1 cellular context compared by ENCODE assay signal in the genomic region with DNA sequence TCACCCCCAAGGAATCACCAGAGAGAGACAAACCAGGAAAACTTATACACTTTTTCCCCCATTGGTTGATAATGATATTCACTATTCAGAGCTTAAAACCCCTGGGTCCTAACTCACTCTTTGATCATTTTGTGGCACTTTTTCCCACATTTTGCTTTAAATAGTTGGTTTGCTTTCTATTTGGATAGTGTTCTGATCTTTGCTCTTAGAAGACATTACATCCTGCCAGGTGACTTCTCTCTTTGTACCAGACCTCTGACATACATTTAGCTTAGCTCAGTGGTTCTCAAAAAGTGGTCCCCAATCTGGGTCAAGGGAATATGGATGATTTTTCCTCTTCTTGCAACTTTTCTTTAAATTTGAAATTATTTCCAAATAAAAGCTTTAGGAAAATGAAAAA.
A peak's percentile ranks its signal among the peaks of the same experiment; 100 is the strongest.
TF ChIP-seq lines count a peak whose summit lies in the region.

No MANE protein-coding gene starts in this region.

TF ChIP-seq in HepG2, 621 proteins besides CTCF, POLR2A, EP300 and RAD21 (continued from another document and continues in another):
- TF ChIP-seq, protein P1, sequence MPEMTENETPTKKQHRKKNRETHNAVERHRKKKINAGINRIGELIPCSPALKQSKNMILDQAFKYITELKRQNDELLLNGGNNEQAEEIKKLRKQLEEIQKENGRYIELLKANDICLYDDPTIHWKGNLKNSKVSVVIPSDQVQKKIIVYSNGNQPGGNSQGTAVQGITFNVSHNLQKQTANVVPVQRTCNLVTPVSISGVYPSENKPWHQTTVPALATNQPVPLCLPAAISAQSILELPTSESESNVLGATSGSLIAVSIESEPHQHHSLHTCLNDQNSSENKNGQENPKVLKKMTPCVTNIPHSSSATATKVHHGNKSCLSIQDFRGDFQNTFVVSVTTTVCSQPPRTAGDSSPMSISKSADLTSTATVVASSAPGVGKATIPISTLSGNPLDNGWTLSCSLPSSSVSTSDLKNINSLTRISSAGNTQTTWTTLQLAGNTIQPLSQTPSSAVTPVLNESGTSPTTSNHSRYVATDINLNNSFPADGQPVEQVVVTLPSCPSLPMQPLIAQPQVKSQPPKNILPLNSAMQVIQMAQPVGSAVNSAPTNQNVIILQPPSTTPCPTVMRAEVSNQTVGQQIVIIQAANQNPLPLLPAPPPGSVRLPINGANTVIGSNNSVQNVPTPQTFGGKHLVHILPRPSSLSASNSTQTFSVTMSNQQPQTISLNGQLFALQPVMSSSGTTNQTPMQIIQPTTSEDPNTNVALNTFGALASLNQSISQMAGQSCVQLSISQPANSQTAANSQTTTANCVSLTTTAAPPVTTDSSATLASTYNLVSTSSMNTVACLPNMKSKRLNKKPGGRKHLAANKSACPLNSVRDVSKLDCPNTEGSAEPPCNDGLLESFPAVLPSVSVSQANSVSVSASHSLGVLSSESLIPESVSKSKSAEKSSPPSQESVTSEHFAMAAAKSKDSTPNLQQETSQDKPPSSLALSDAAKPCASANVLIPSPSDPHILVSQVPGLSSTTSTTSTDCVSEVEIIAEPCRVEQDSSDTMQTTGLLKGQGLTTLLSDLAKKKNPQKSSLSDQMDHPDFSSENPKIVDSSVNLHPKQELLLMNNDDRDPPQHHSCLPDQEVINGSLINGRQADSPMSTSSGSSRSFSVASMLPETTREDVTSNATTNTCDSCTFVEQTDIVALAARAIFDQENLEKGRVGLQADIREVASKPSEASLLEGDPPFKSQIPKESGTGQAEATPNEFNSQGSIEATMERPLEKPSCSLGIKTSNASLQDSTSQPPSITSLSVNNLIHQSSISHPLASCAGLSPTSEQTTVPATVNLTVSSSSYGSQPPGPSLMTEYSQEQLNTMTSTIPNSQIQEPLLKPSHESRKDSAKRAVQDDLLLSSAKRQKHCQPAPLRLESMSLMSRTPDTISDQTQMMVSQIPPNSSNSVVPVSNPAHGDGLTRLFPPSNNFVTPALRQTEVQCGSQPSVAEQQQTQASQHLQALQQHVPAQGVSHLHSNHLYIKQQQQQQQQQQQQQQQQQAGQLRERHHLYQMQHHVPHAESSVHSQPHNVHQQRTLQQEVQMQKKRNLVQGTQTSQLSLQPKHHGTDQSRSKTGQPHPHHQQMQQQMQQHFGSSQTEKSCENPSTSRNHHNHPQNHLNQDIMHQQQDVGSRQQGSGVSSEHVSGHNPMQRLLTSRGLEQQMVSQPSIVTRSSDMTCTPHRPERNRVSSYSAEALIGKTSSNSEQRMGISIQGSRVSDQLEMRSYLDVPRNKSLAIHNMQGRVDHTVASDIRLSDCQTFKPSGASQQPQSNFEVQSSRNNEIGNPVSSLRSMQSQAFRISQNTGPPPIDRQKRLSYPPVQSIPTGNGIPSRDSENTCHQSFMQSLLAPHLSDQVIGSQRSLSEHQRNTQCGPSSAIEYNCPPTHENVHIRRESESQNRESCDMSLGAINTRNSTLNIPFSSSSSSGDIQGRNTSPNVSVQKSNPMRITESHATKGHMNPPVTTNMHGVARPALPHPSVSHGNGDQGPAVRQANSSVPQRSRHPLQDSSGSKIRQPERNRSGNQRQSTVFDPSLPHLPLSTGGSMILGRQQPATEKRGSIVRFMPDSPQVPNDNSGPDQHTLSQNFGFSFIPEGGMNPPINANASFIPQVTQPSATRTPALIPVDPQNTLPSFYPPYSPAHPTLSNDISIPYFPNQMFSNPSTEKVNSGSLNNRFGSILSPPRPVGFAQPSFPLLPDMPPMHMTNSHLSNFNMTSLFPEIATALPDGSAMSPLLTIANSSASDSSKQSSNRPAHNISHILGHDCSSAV (CRISPR knock-in tag; IDR thresholded peaks at IDR 0.05; ENCODE audit: borderline replicate concordance) = no peak
- TF ChIP-seq, protein P2, sequence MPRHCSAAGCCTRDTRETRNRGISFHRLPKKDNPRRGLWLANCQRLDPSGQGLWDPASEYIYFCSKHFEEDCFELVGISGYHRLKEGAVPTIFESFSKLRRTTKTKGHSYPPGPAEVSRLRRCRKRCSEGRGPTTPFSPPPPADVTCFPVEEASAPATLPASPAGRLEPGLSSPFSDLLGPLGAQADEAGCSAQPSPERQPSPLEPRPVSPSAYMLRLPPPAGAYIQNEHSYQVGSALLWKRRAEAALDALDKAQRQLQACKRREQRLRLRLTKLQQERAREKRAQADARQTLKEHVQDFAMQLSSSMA (CRISPR knock-in tag; IDR thresholded peaks at IDR 0.05) = no peak
- no peak for TF ChIP-seq ZNF124 (CRISPR knock-in tag; IDR thresholded peaks at IDR 0.05)
- no peak for TF ChIP-seq ZNF780A (CRISPR knock-in tag; IDR thresholded peaks at IDR 0.05)
- no peak for TF ChIP-seq FOXA1 (IDR thresholded peaks at IDR 0.05)
- no peak for TF ChIP-seq FOXA1 (CRISPR knock-in tag; IDR thresholded peaks at IDR 0.05)
- TF ChIP-seq, protein P3, sequence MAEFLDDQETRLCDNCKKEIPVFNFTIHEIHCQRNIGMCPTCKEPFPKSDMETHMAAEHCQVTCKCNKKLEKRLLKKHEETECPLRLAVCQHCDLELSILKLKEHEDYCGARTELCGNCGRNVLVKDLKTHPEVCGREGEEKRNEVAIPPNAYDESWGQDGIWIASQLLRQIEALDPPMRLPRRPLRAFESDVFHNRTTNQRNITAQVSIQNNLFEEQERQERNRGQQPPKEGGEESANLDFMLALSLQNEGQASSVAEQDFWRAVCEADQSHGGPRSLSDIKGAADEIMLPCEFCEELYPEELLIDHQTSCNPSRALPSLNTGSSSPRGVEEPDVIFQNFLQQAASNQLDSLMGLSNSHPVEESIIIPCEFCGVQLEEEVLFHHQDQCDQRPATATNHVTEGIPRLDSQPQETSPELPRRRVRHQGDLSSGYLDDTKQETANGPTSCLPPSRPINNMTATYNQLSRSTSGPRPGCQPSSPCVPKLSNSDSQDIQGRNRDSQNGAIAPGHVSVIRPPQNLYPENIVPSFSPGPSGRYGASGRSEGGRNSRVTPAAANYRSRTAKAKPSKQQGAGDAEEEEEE (CRISPR knock-in tag; IDR thresholded peaks at IDR 0.05; ENCODE audit: borderline replicate concordance) = no peak
- TF ChIP-seq, protein P4, sequence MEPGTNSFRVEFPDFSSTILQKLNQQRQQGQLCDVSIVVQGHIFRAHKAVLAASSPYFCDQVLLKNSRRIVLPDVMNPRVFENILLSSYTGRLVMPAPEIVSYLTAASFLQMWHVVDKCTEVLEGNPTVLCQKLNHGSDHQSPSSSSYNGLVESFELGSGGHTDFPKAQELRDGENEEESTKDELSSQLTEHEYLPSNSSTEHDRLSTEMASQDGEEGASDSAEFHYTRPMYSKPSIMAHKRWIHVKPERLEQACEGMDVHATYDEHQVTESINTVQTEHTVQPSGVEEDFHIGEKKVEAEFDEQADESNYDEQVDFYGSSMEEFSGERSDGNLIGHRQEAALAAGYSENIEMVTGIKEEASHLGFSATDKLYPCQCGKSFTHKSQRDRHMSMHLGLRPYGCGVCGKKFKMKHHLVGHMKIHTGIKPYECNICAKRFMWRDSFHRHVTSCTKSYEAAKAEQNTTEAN (CRISPR knock-in tag; conservative IDR thresholded peaks at IDR 0.05) = 0 out of 2 replicates have a peak, but pooled peaks have one; percentile 39
- no peak for TF ChIP-seq ELF1 (CRISPR knock-in tag; IDR thresholded peaks at IDR 0.05)
- peak; percentile 63; the same call in 1 of the 2 replicates for TF ChIP-seq MIXL1 (CRISPR knock-in tag; IDR thresholded peaks at IDR 0.05)
- TF ChIP-seq, protein P5, sequence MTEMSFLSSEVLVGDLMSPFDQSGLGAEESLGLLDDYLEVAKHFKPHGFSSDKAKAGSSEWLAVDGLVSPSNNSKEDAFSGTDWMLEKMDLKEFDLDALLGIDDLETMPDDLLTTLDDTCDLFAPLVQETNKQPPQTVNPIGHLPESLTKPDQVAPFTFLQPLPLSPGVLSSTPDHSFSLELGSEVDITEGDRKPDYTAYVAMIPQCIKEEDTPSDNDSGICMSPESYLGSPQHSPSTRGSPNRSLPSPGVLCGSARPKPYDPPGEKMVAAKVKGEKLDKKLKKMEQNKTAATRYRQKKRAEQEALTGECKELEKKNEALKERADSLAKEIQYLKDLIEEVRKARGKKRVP (CRISPR knock-in tag; IDR thresholded peaks at IDR 0.05) = no peak
- peak; percentile 37; the same call in 1 of the 2 replicates for TF ChIP-seq FOXA3 (CRISPR knock-in tag; IDR thresholded peaks at IDR 0.05)
- no peak for TF ChIP-seq U2AF2 (IDR thresholded peaks at IDR 0.05; ENCODE audit: low read depth, low read length)
- TF ChIP-seq, protein P6, sequence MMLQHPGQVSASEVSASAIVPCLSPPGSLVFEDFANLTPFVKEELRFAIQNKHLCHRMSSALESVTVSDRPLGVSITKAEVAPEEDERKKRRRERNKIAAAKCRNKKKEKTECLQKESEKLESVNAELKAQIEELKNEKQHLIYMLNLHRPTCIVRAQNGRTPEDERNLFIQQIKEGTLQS (CRISPR knock-in tag; IDR thresholded peaks at IDR 0.05) = no peak
- no peak for TF ChIP-seq RBAK (CRISPR knock-in tag; IDR thresholded peaks at IDR 0.05)
- TF ChIP-seq, protein P7, sequence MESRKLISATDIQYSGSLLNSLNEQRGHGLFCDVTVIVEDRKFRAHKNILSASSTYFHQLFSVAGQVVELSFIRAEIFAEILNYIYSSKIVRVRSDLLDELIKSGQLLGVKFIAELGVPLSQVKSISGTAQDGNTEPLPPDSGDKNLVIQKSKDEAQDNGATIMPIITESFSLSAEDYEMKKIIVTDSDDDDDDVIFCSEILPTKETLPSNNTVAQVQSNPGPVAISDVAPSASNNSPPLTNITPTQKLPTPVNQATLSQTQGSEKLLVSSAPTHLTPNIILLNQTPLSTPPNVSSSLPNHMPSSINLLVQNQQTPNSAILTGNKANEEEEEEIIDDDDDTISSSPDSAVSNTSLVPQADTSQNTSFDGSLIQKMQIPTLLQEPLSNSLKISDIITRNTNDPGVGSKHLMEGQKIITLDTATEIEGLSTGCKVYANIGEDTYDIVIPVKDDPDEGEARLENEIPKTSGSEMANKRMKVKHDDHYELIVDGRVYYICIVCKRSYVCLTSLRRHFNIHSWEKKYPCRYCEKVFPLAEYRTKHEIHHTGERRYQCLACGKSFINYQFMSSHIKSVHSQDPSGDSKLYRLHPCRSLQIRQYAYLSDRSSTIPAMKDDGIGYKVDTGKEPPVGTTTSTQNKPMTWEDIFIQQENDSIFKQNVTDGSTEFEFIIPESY (CRISPR knock-in tag; IDR thresholded peaks at IDR 0.05) = no peak
- TF ChIP-seq ZNF879 (CRISPR knock-in tag; IDR thresholded peaks at IDR 0.05) = no peak
- TF ChIP-seq NR2F6 (IDR thresholded peaks at IDR 0.05) = peak; percentile 47; the same call in 1 of the 2 replicates
- TF ChIP-seq NR2F6 (CRISPR knock-in tag; IDR thresholded peaks at IDR 0.05) = 0 out of 2 replicates have a peak, but pooled peaks have one; percentile 48
- TF ChIP-seq TCF7 (IDR thresholded peaks at IDR 0.05; ENCODE audit: low read depth) = peak; percentile 66
- TF ChIP-seq ZNF292 (CRISPR knock-in tag; IDR thresholded peaks at IDR 0.05; ENCODE audit: borderline replicate concordance, low read depth) = no peak
- no peak for TF ChIP-seq EEA1 (CRISPR knock-in tag; IDR thresholded peaks at IDR 0.05; ENCODE audit: borderline replicate concordance)
- TF ChIP-seq GATAD2A (CRISPR knock-in tag; IDR thresholded peaks at IDR 0.05) = peak; percentile 57
- TF ChIP-seq ZNF451 (CRISPR knock-in tag; IDR thresholded peaks at IDR 0.05) = no peak
- TF ChIP-seq, protein P8, sequence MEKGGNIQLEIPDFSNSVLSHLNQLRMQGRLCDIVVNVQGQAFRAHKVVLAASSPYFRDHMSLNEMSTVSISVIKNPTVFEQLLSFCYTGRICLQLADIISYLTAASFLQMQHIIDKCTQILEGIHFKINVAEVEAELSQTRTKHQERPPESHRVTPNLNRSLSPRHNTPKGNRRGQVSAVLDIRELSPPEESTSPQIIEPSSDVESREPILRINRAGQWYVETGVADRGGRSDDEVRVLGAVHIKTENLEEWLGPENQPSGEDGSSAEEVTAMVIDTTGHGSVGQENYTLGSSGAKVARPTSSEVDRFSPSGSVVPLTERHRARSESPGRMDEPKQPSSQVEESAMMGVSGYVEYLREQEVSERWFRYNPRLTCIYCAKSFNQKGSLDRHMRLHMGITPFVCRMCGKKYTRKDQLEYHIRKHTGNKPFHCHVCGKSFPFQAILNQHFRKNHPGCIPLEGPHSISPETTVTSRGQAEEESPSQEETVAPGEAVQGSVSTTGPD (CRISPR knock-in tag; IDR thresholded peaks at IDR 0.05) = no peak
- TF ChIP-seq, protein P9, sequence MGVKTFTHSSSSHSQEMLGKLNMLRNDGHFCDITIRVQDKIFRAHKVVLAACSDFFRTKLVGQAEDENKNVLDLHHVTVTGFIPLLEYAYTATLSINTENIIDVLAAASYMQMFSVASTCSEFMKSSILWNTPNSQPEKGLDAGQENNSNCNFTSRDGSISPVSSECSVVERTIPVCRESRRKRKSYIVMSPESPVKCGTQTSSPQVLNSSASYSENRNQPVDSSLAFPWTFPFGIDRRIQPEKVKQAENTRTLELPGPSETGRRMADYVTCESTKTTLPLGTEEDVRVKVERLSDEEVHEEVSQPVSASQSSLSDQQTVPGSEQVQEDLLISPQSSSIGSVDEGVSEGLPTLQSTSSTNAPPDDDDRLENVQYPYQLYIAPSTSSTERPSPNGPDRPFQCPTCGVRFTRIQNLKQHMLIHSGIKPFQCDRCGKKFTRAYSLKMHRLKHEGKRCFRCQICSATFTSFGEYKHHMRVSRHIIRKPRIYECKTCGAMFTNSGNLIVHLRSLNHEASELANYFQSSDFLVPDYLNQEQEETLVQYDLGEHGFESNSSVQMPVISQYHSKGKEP (CRISPR knock-in tag; IDR thresholded peaks at IDR 0.05) = no peak
- TF ChIP-seq, protein P10, sequence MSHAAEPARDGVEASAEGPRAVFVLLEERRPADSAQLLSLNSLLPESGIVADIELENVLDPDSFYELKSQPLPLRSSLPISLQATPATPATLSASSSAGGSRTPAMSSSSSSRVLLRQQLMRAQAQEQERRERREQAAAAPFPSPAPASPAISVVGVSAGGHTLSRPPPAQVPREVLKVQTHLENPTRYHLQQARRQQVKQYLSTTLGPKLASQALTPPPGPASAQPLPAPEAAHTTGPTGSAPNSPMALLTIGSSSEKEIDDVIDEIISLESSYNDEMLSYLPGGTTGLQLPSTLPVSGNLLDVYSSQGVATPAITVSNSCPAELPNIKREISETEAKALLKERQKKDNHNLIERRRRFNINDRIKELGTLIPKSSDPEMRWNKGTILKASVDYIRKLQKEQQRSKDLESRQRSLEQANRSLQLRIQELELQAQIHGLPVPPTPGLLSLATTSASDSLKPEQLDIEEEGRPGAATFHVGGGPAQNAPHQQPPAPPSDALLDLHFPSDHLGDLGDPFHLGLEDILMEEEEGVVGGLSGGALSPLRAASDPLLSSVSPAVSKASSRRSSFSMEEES (CRISPR knock-in tag; IDR thresholded peaks at IDR 0.05) = peak; percentile 88
- 0 out of 2 replicates have a peak, but pooled peaks have one; percentile 32 for TF ChIP-seq ERF (CRISPR knock-in tag; IDR thresholded peaks at IDR 0.05)
- TF ChIP-seq YEATS4 (CRISPR knock-in tag; IDR thresholded peaks at IDR 0.05; ENCODE audit: borderline replicate concordance) = no peak
- TF ChIP-seq ZNF556 (CRISPR knock-in tag; IDR thresholded peaks at IDR 0.05; ENCODE audit: borderline replicate concordance) = no peak
- no peak for TF ChIP-seq ZNF432 (CRISPR knock-in tag; IDR thresholded peaks at IDR 0.05; ENCODE audit: borderline replicate concordance)
- TF ChIP-seq JUN (CRISPR knock-in tag; IDR thresholded peaks at IDR 0.05) = no peak
- TF ChIP-seq RARA (CRISPR knock-in tag; IDR thresholded peaks at IDR 0.05) = peak; percentile 33; the same call in 1 of the 2 replicates
- no peak for TF ChIP-seq CREM (IDR thresholded peaks at IDR 0.05)
- TF ChIP-seq CREM (CRISPR knock-in tag; IDR thresholded peaks at IDR 0.05) = no peak
- TF ChIP-seq CENPT (CRISPR knock-in tag; IDR thresholded peaks at IDR 0.05; ENCODE audit: low read depth) = no peak
